Comparison of ENCODE assay signal across 11 cellular contexts in genomic region chr13:107373551-107373950, GRCh38.
DNase-seq lines count a peak whose midpoint lies in the region; ATAC-seq and TF ChIP-seq lines count a peak whose summit lies in the region.
"Had no signal": no experiment of that assay in that cellular context is flagged by ENCODE, and none has a peak within 500 bp of the region (broad histone marks: within the 10 kb centered on the region; RNA-seq: fewer than 3 reads in every experiment).

No MANE protein-coding gene starts in this region.

- H3K4me2 ChIP-seq in PC-9: peak overlapping the region; percentile 4; the same call in 1 of the 2 replicates
- H3K4me2 ChIP-seq: BLaER1 treated with 17β-estradiol and CSF1 and Interleukin-3, amounts not matched to agents 10 nM and 100 nM had no signal

- peaks cover 7% of the 10 kb centered on the region for H3K4me1 ChIP-seq in PC-9 (replicated peaks; ENCODE audit: insufficient read depth)
- no peaks in the 10 kb centered on the region for H3K4me1 ChIP-seq in foreskin keratinocyte
- peaks cover 0 to 6% of the 10 kb centered on the region in 2 donors for H3K4me1 ChIP-seq in thoracic aorta (ENCODE audit: control insufficient read depth in 1 of 2, low read depth in 2 of 2)
- H3K4me1 ChIP-seq: BLaER1 treated with 17β-estradiol and CSF1 and Interleukin-3, amounts not matched to agents 10 nM and 100 nM had no signal

- H3K27ac Mint-ChIP-seq in stimulated activated naive B cell treated with anti-CD40 and anti-IgM and Interleukin-4, amounts not matched to agents 10 μg/mL and 1 μg/mL and 100 μg/mL, for 72 hours: no peak overlapping the region
- H3K27ac Mint-ChIP-seq: naive thymus-derived CD8-positive, alpha-beta T cell; T-helper 1 cell treated with Interleukin-12 subunit alpha and Interleukin-12 subunit beta and Interleukin-4 antibody, amounts not matched to agents 30 μg/mL and 1 μg/mL, for 36 hours had no signal

- H3F3A ChIP-seq in PC-9 (ENCODE audit: insufficient read depth, low read depth): no peaks in the 10 kb centered on the region

- no TSS peak for BruUV-seq in PC-9 (replicated peaks; lab: Mats Ljungman, UMichigan)

- H3K9me3 ChIP-seq in PC-9 (ENCODE audit: insufficient read depth, low read depth) (no peaks in the 10 kb centered on the region), thoracic aorta (no peaks in the 10 kb centered on the region)
- H3K9me3 ChIP-seq: BLaER1 treated with 17β-estradiol and CSF1 and Interleukin-3, amounts not matched to agents 10 nM and 100 nM had no signal

- H3K9me3 Mint-ChIP-seq in stimulated activated naive B cell treated with anti-CD40 and anti-IgM and Interleukin-4, amounts not matched to agents 10 μg/mL and 1 μg/mL and 100 μg/mL, for 72 hours: peaks cover 0 to 4% of the 10 kb centered on the region in 2 donors
- H3K9me3 Mint-ChIP-seq: T-helper 1 cell treated with Interleukin-12 subunit alpha and Interleukin-12 subunit beta and Interleukin-4 antibody, amounts not matched to agents 30 μg/mL and 1 μg/mL, for 36 hours had no signal

- peak; percentile 72 for TF ChIP-seq CTCF in PC-9 (conservative IDR thresholded peaks at IDR 0.05)
- TF ChIP-seq CTCF in foreskin keratinocyte (conservative IDR thresholded peaks at IDR 0.05): peak; percentile 14
- TF ChIP-seq CTCF in thoracic aorta (IDR thresholded peaks at IDR 0.05): peak; percentile 51

- DNase-seq in NCI-H2029 treated with DMSO at 0.1 percent for 48 hours (lab: John Stamatoyannopoulos, UW) (peak; percentile 31), NCI-H2029 (lab: John Stamatoyannopoulos, UW) (no peak), PC-9 (peak; percentile 0 to 76), foreskin keratinocyte (peak in 1 of 2 donors; percentile 19), thoracic aorta (ENCODE audit: low spot score) (no peak), GM03348 (ENCODE audit: low spot score) (no peak)
- no peak for DNase-seq in stimulated activated naive B cell treated with anti-CD40 and anti-IgM and Interleukin-4, amounts not matched to agents 10 μg/mL and 1 μg/mL and 100 μg/mL, for 72 hours

- POLR2A ChIA-PET in PC-9 (lab: Charles Lee; ENCODE audit: unreplicated experiment): no interaction called here

- no peak overlapping the region for H3K4me3 Mint-ChIP-seq in stimulated activated naive B cell treated with anti-CD40 and anti-IgM and Interleukin-4, amounts not matched to agents 10 μg/mL and 1 μg/mL and 100 μg/mL, for 72 hours
- H3K4me3 Mint-ChIP-seq: naive thymus-derived CD8-positive, alpha-beta T cell; T-helper 1 cell treated with Interleukin-12 subunit alpha and Interleukin-12 subunit beta and Interleukin-4 antibody, amounts not matched to agents 30 μg/mL and 1 μg/mL, for 36 hours had no signal

- no peaks in the 10 kb centered on the region for H3K36me3 ChIP-seq in PC-9 (ENCODE audit: low read depth)
- H3K36me3 ChIP-seq in thoracic aorta: no peaks in the 10 kb centered on the region
- H3K36me3 ChIP-seq: BLaER1 treated with 17β-estradiol and CSF1 and Interleukin-3, amounts not matched to agents 10 nM and 100 nM had no signal

- H3K4me1 Mint-ChIP-seq in stimulated activated naive B cell treated with anti-CD40 and anti-IgM and Interleukin-4, amounts not matched to agents 10 μg/mL and 1 μg/mL and 100 μg/mL, for 72 hours: no peaks in the 10 kb centered on the region
- H3K4me1 Mint-ChIP-seq: naive thymus-derived CD8-positive, alpha-beta T cell had no signal

- H3K27me3 Mint-ChIP-seq in stimulated activated naive B cell treated with anti-CD40 and anti-IgM and Interleukin-4, amounts not matched to agents 10 μg/mL and 1 μg/mL and 100 μg/mL, for 72 hours: no peaks in the 10 kb centered on the region

- CTCF ChIA-PET in PC-9 (lab: Charles Lee): no interaction called here

- intact Hi-C loops in PC-9 (cut with micrococcal nuclease; ENCODE audit: unreplicated experiment): loop anchor here (1.0 to 10.0 kb wide), 3 partner anchors 162 to 781 kb away; no protein-coding TSS in a partner anchor

- H4K20me1 ChIP-seq in PC-9 (ENCODE audit: insufficient read depth): no peaks in the 10 kb centered on the region
- H4K20me1 ChIP-seq: BLaER1 treated with 17β-estradiol and CSF1 and Interleukin-3, amounts not matched to agents 10 nM and 100 nM had no signal

- H3K4me3 ChIP-seq in PC-9 (no peak overlapping the region), thoracic aorta (no peak overlapping the region)
- H3K4me3 ChIP-seq: BLaER1 treated with 17β-estradiol and CSF1 and Interleukin-3, amounts not matched to agents 10 nM and 100 nM had no signal

- no peaks in the 10 kb centered on the region for H3K79me2 ChIP-seq in PC-9 (ENCODE audit: low read depth)

- H3K9me2 ChIP-seq in PC-9 (ENCODE audit: insufficient read depth): no peaks in the 10 kb centered on the region

- no peak overlapping the region for H3K27ac ChIP-seq in PC-9
- no peak overlapping the region for H3K27ac ChIP-seq in foreskin keratinocyte
- no peak overlapping the region for H3K27ac ChIP-seq in thoracic aorta
- H3K27ac ChIP-seq: BLaER1 treated with 17β-estradiol and CSF1 and Interleukin-3, amounts not matched to agents 10 nM and 100 nM had no signal

- H3K27me3 ChIP-seq in PC-9 (ENCODE audit: insufficient read depth, low read depth) (no peaks in the 10 kb centered on the region), foreskin keratinocyte (no peaks in the 10 kb centered on the region), thoracic aorta (replicated peaks; ENCODE audit: insufficient read depth) (no peaks in the 10 kb centered on the region)
- H3K27me3 ChIP-seq: BLaER1 treated with 17β-estradiol and CSF1 and Interleukin-3, amounts not matched to agents 10 nM and 100 nM had no signal

- ATAC-seq in foreskin keratinocyte (no peak), thoracic aorta (ENCODE audit: insufficient number of reproducible peaks, low FRiP score, low read depth) (peak; percentile 82), HG03025 (IDR thresholded peaks at IDR 0.05; ENCODE audit: low FRiP score, unreplicated experiment) (no peak)
- ATAC-seq in stimulated activated naive B cell treated with anti-CD40 and anti-IgM and Interleukin-4, amounts not matched to agents 10 μg/mL and 1 μg/mL and 100 μg/mL, for 72 hours (replicated peaks): no peak
- ATAC-seq: naive thymus-derived CD8-positive, alpha-beta T cell had no signal

- no peak overlapping the region for H2AFZ ChIP-seq in PC-9

- H3K36me3 Mint-ChIP-seq in stimulated activated naive B cell treated with anti-CD40 and anti-IgM and Interleukin-4, amounts not matched to agents 10 μg/mL and 1 μg/mL and 100 μg/mL, for 72 hours: no peaks in the 10 kb centered on the region
- H3K36me3 Mint-ChIP-seq: naive thymus-derived CD8-positive, alpha-beta T cell had no signal

Comparison
In these comparisons a context has a peak if more than half of its experiments do, and no peak if none do; other contexts are left out.
1. DNase-seq: peak in NCI-H2029 treated with DMSO at 0.1 percent for 48 hours (single experiment) and PC-9 (2 of 2); none in NCI-H2029 (single experiment), thoracic aorta (single experiment), GM03348 (single experiment) and stimulated activated naive B cell treated with anti-CD40 and anti-IgM and Interleukin-4, amounts not matched to agents 10 μg/mL and 1 μg/mL and 100 μg/mL, for 72 hours (single experiment).
2. CTCF ChIP-seq: peak in every context shown above with its lines; median percentile 72 in PC-9; 51 in thoracic aorta; 14 in foreskin keratinocyte.